In the genomic region with DNA sequence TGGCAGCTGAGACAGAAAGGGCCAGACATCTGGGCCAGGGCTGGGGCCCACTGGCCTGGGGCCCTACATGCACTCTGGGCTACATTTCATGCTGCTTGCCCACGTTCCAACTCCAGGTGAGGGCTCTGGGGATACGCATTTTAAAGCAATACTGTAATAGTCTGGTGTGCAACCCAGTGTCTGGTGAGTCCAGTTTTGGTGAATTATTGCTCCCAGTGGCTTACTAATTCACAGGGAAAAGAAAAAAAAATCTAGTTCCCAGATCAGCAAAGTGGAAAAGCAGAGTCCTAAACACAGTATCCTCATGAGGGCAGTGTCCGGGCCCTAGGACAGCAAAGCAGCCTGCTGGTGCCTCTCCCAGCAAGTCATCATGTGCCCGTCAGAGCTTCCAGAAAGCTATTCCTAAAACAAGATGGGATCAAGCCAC, we compare ENCODE assay signal across 12 cellular contexts.
DNase-seq lines count a peak whose midpoint lies in the region; ATAC-seq and TF ChIP-seq lines count a peak whose summit lies in the region.
"Had no signal": no experiment of that assay in that cellular context is flagged by ENCODE, and none has a peak within 500 bp of the region (broad histone marks: within the 10 kb centered on the region; RNA-seq: fewer than 3 reads in every experiment).

No MANE protein-coding gene starts in this region.

- no CpG with 5 or more reads among the region's 4 CpGs for WGBS in neuronal stem cell (ENCODE audit: extremely low coverage in 2 of 2, insufficient read length in 2 of 2, insufficient replicate concordance in 1 of 2), 2 donors
- 29 to 97% (median 64%) methylated on average over 4 of the region's 4 CpGs for WGBS in ovary, 3 donors

- no peak overlapping the region for H2AFZ ChIP-seq in neuronal stem cell (ENCODE audit: low read length)

- DNase-seq in ACHN (peak; percentile 88), LHCN-M2 (ENCODE audit: low read depth) (peak; percentile 55), ecto neural progenitor cell (ENCODE audit: low spot score) (peak; percentile 40), neuronal stem cell (ENCODE audit: low spot score) (no peak), activated gamma-delta T cell (lab: John Stamatoyannopoulos, UW) (no peak), ovary (no peak), mucosa of descending colon (no peak)
- DNase-seq in stimulated activated naive CD4-positive, alpha-beta T cell treated with Interleukin-2 at 50 U/mL for 16 hours (lab: John Stamatoyannopoulos, UW), result no peak
- DNase-seq: activated CD4-positive, alpha-beta T cell treated with anti-CD3 and anti-CD28 coated beads, Interleukin-2, amount 50 U/mL, for 1 hour; NCI-H1105; stimulated activated CD4-positive, alpha-beta T cell treated with anti-CD3 and anti-CD28 coated beads, Interleukin-2, amount 100 ng/mL, for 24 hours had no signal

- H3K27ac ChIP-seq in neuronal stem cell (replicated peaks; ENCODE audit: low read length) (no peak overlapping the region), ovary (no peak overlapping the region)

- TF ChIP-seq EP300 in ovary (IDR thresholded peaks at IDR 0.05), result no peak

- no peak overlapping the region for H2BK12ac ChIP-seq in neuronal stem cell (ENCODE audit: low read length)

- H3K79me1 ChIP-seq in neuronal stem cell (ENCODE audit: low read depth, low read length), result no peaks in the 10 kb centered on the region

- TF ChIP-seq CTCF in ovary (IDR thresholded peaks at IDR 0.05), result no peak
- no peak for TF ChIP-seq CTCF in mucosa of descending colon (IDR thresholded peaks at IDR 0.05)

- H3K27me3 ChIP-seq in neuronal stem cell (ENCODE audit: control insufficient read depth in 3 of 3, insufficient read depth in 3 of 3, low read depth in 1 of 3, low read length in 3 of 3), result peaks cover 0 to 23% (median 4%) of the 10 kb centered on the region in 3 experiments
- no peaks in the 10 kb centered on the region for H3K27me3 ChIP-seq in ovary
- H3K27me3 ChIP-seq: adrenal gland had no signal

- H3K36me3 ChIP-seq in neuronal stem cell (replicated peaks in 1 of 2; ENCODE audit: control insufficient read depth in 2 of 2, insufficient read depth in 2 of 2, low read length in 2 of 2) (no peaks in the 10 kb centered on the region), ovary (no peaks in the 10 kb centered on the region), mucosa of descending colon (ENCODE audit: low read depth) (no peaks in the 10 kb centered on the region)
- H3K36me3 ChIP-seq: adrenal gland had no signal

- no peak overlapping the region for H3K9ac ChIP-seq in neuronal stem cell (ENCODE audit: low read depth, low read length, poor library complexity)

- H2BK120ac ChIP-seq in neuronal stem cell (ENCODE audit: low read depth, low read length), result no peak overlapping the region

- H3K9me3 ChIP-seq in neuronal stem cell (replicated peaks in 1 of 2; ENCODE audit: control insufficient read depth in 2 of 2, insufficient read depth in 1 of 2, low read depth in 1 of 2, low read length in 2 of 2), result no peaks in the 10 kb centered on the region
- no peaks in the 10 kb centered on the region for H3K9me3 ChIP-seq in ovary
- no peaks in the 10 kb centered on the region for H3K9me3 ChIP-seq in mucosa of descending colon
- H3K9me3 ChIP-seq: adrenal gland had no signal

- H3K4me1 ChIP-seq in neuronal stem cell (ENCODE audit: control insufficient read depth in 2 of 2, insufficient read depth in 1 of 2, low read depth in 1 of 2, low read length in 2 of 2) (peaks cover 11 to 25% of the 10 kb centered on the region in 2 donors), ovary (ENCODE audit: insufficient read depth) (peaks cover 3% of the 10 kb centered on the region), mucosa of descending colon (ENCODE audit: low read depth) (peaks cover 4% of the 10 kb centered on the region)

- H3K18ac ChIP-seq in neuronal stem cell (ENCODE audit: low read length), result no peak overlapping the region

- H3K4me2 ChIP-seq in neuronal stem cell (ENCODE audit: insufficient read depth, low read length, poor library complexity, severe bottlenecking), result no peak overlapping the region

- H2AK5ac ChIP-seq in neuronal stem cell (ENCODE audit: low read depth, low read length), result no peak overlapping the region

- intact Hi-C loops in ovary (cut with DNase I) (loop anchor here in 1 of 4 donors (10.0 kb wide), 1 partner anchor 263 kb away; no protein-coding TSS in a partner anchor), mucosa of descending colon (cut with DNase I, micrococcal nuclease) (loop anchor here in 1 of 2 donors (10.0 kb wide), 1 partner anchor 253 kb away; the partner anchor contains the start of gene LEKR1)

- H4K91ac ChIP-seq in neuronal stem cell (ENCODE audit: low read depth, low read length, poor library complexity), result no peak overlapping the region

- H3K23ac ChIP-seq in neuronal stem cell (ENCODE audit: low read depth, low read length, poor library complexity), result no peak overlapping the region

- no peak for ATAC-seq in mucosa of descending colon

- no peak overlapping the region for H3K14ac ChIP-seq in neuronal stem cell (ENCODE audit: low read length)

- H3K4ac ChIP-seq in neuronal stem cell (ENCODE audit: low read length), result no peak overlapping the region

- in situ Hi-C loops in ACHN (cut with HindIII; ENCODE audit: low pct_ligation_motif_present, low pct_unique_long_range_greater_than_20kb, low sequenced_read_pairs), result no loop called here

- H4K8ac ChIP-seq in neuronal stem cell (ENCODE audit: low read depth, low read length), result no peak overlapping the region

- no peak for TF ChIP-seq POLR2A in ovary (IDR thresholded peaks at IDR 0.05)

- H2BK15ac ChIP-seq in neuronal stem cell (ENCODE audit: low read length), result peak overlapping the region; percentile 9

- H3K4me3 ChIP-seq in neuronal stem cell (ENCODE audit: low read length in 2 of 2), result no peak overlapping the region
- H3K4me3 ChIP-seq in ovary, result no peak overlapping the region
- H3K4me3 ChIP-seq in mucosa of descending colon, result no peak overlapping the region
- H3K4me3 ChIP-seq: adrenal gland had no signal

- no peak overlapping the region for H2BK5ac ChIP-seq in neuronal stem cell (ENCODE audit: low read length)

Comparison
In these comparisons a context has a peak if more than half of its experiments do, and no peak if none do; other contexts are left out.
1. DNase-seq: peak in ACHN (single experiment), LHCN-M2 (single experiment) and ecto neural progenitor cell (single experiment); none in neuronal stem cell (single experiment), activated gamma-delta T cell (single experiment), stimulated activated naive CD4-positive, alpha-beta T cell treated with Interleukin-2 at 50 U/mL for 16 hours (single experiment), ovary (0 of 5) and mucosa of descending colon (0 of 3).